Comparison of ENCODE assay signal across 11 cellular contexts in the genomic region with DNA sequence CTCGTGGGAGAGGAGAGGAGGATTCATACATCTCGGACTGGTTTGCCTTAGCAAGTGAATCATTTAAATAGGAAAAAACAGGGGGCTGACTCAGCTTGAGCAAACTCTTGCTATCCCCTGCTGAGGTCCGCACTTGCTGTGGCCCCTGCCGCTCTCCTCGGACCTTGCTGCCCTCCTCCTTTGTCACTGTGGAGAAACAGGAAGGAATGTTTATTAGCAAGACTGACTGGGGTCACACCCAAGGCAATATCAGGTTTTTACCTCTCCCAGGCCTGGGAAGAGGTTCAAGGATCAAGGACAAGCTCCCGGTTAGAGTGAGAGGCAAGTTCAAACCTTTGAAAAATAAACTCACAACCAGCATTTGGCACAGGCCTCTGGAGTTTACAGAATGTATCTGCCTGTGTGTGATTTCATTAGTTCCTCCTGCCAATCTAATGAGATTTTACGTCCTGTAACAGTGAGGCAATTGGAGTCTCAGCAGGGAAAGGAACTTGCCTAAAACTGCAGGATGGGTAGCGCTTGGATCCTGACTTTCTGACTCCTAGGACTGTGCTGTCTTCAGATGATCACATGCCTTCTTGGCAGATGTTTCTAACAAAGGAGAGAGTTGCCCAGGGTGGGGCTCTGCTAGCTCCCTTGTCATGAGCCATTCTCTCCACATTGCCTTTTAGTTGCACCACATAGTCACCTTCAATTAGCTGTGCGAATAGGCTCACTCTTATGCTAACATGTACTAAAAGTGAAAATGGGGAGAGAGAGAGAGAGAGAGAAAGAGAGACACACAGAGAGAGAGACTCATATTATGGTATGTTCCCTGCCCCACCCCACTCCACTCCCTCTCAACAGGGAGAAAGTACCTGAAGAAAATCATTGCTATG.
A peak's percentile ranks its signal among the peaks of the same experiment; 100 is the strongest.
DNase-seq lines count a peak whose midpoint lies in the region; ATAC-seq and TF ChIP-seq lines count a peak whose summit lies in the region.
"Had no signal": no experiment of that assay in that cellular context is flagged by ENCODE, and none has a peak within 500 bp of the region (broad histone marks: within the 10 kb centered on the region; RNA-seq: fewer than 3 reads in every experiment).

No MANE protein-coding gene starts in this region.

- no peaks in the 10 kb centered on the region for H3K4me1 Mint-ChIP-seq in activated T-cell treated with anti-CD3 and anti-CD28 coated beads, Interleukin-2, amount 50 U/mL, for 24 hours (ENCODE audit: low read depth)

- H3K79me2 ChIP-seq in HCT116 (ENCODE audit: insufficient read depth, low read length), result no peaks in the 10 kb centered on the region

- TF ChIP-seq CTCF in HCT116 (IDR thresholded peaks at IDR 0.05 in 2 of 3, conservative IDR thresholded peaks at IDR 0.05 in 1 of 3; ENCODE audit: borderline replicate concordance in 1 of 3, insufficient read depth in 1 of 3, low read depth in 2 of 3, low read length in 2 of 3) (no peak), WI38 (IDR thresholded peaks at IDR 0.05; ENCODE audit: low read depth, low read length) (no peak)

- intact Hi-C loops in HCT116 (cut with micrococcal nuclease), result loop anchor here (2.0 to 5.0 kb wide), 4 partner anchors 15 to 303 kb away; a partner anchor contains a TSS

- H3K4me3 Mint-ChIP-seq in activated T-cell treated with anti-CD3 and anti-CD28 coated beads, Interleukin-2, amount 50 U/mL, for 24 hours, result no peak overlapping the region
- H3K4me3 Mint-ChIP-seq: activated T-cell treated with anti-CD3 and anti-CD28 coated beads, Interleukin-2, amount 50 U/mL, for 72 hours had no signal

- DNase-seq in HCT116 (ENCODE audit: low read depth, low spot score) (no peak), pulmonary artery endothelial cell (ENCODE audit: low read depth, low spot score) (peak; percentile 78), DMS53 treated with DMSO at 0.1 percent for 48 hours (lab: John Stamatoyannopoulos, UW; ENCODE audit: unreplicated experiment) (no peak), MV-4-11 (lab: John Stamatoyannopoulos, UW) (no peak)
- no peak for DNase-seq in activated T-cell treated with anti-CD3 and anti-CD28 coated beads, Interleukin-2, amount 50 U/mL, for 24 hours
- DNase-seq: activated T-cell treated with anti-CD3 and anti-CD28 coated beads, Interleukin-2, amount 50 U/mL, for 72 hours; glutamatergic neuron; NCI-H1436 treated with DMSO at 0.1 percent for 48 hours had no signal

- no peak overlapping the region for H3K4me2 ChIP-seq in HCT116 (ENCODE audit: low read length)

- no peak for TF ChIP-seq POLR2A in HCT116 (IDR thresholded peaks at IDR 0.05; ENCODE audit: borderline replicate concordance, extremely low read depth, insufficient read depth, insufficient read length)

- H3K27me3 ChIP-seq in HCT116 (ENCODE audit: insufficient read depth, low read length) (no peaks in the 10 kb centered on the region), iPS-20b (ENCODE audit: insufficient read depth, low read length) (no peaks in the 10 kb centered on the region)

- RAD21 ChIA-PET in HCT116 (lab: Charles Lee; ENCODE audit: low non-redundant PET in 1 of 2, low total read pairs in 2 of 2, uncharacterized antibody in 2 of 2, unreplicated experiment in 2 of 2), result no interaction called here

- no peaks in the 10 kb centered on the region for H3K9me3 ChIP-seq in HCT116 (ENCODE audit: control insufficient read depth in 1 of 2, insufficient read depth in 1 of 2, low read depth in 1 of 2, low read length in 2 of 2)
- no peaks in the 10 kb centered on the region; the same call in 1 of the 2 replicates for H3K9me3 ChIP-seq in iPS-20b (ENCODE audit: insufficient read depth, low read depth, low read length)

- no peaks in the 10 kb centered on the region for H3K9me3 Mint-ChIP-seq in activated T-cell treated with anti-CD3 and anti-CD28 coated beads, Interleukin-2, amount 50 U/mL, for 24 hours
- H3K9me3 Mint-ChIP-seq: activated T-cell treated with anti-CD3 and anti-CD28 coated beads, Interleukin-2, amount 50 U/mL, for 72 hours had no signal

- no peak for ATAC-seq in HCT116
- no peak for ATAC-seq in GM18870 (IDR thresholded peaks at IDR 0.05; ENCODE audit: unreplicated experiment)

- CTCF ChIA-PET in HCT116 (lab: Charles Lee), result interaction anchor here (0.6 to 1.2 kb wide), 6 partner anchors 8 to 304 kb away, joined by 3 to 4 read pairs (median 3); a partner anchor contains a TSS

- no peak for TF ChIP-seq RAD21 in HCT116 (IDR thresholded peaks at IDR 0.05; ENCODE audit: low read depth)

- no peaks in the 10 kb centered on the region for H3K9me2 ChIP-seq in HCT116 (ENCODE audit: insufficient read depth)

- BruUV-seq in HCT116 (replicated peaks; lab: Mats Ljungman, UMichigan), result no TSS peak

- no peak overlapping the region for H2AFZ ChIP-seq in HCT116 (ENCODE audit: low read depth, low read length, poor library complexity, severe bottlenecking)

- H3K27ac Mint-ChIP-seq in activated T-cell treated with anti-CD3 and anti-CD28 coated beads, Interleukin-2, amount 50 U/mL, for 24 hours, result no peak overlapping the region
- H3K27ac Mint-ChIP-seq: activated T-cell treated with anti-CD3 and anti-CD28 coated beads, Interleukin-2, amount 50 U/mL, for 72 hours had no signal

- POLR2A ChIA-PET in HCT116 (lab: Charles Lee), result interaction anchor here (1.0 kb wide), 1 partner anchor 109 kb away, joined by 3 read pairs; a partner anchor contains a TSS

- H3K4me3 ChIP-seq in HCT116 (replicated peaks in 1 of 2; ENCODE audit: low read depth in 1 of 2, low read length in 2 of 2), result no peak overlapping the region
- 0 out of 2 replicates have a peak overlapping the region, but pooled peaks have one; percentile 4 for H3K4me3 ChIP-seq in WI38 (ENCODE audit: low read depth, low read length)
- H3K4me3 ChIP-seq in iPS-20b (ENCODE audit: low read length), result peak overlapping the region; percentile 6; the same call in 1 of the 2 replicates

- no peaks in the 10 kb centered on the region for H3K36me3 Mint-ChIP-seq in activated T-cell treated with anti-CD3 and anti-CD28 coated beads, Interleukin-2, amount 50 U/mL, for 24 hours (ENCODE audit: low read depth)

- peaks cover 0 to 4% of the 10 kb centered on the region in 2 experiments; a peak in 1 of 4 replicates for H3K4me1 ChIP-seq in HCT116 (ENCODE audit: control insufficient read depth in 1 of 2, insufficient read depth in 2 of 2, low read length in 2 of 2)
- peaks cover 20% of the 10 kb centered on the region for H3K4me1 ChIP-seq in iPS-20b (ENCODE audit: insufficient read depth, low read length)

- no peak overlapping the region for H3K27ac ChIP-seq in HCT116 (ENCODE audit: low read depth, low read length)
- H3K27ac ChIP-seq in iPS-20b (ENCODE audit: low read length), result no peak overlapping the region

- H3K36me3 ChIP-seq in HCT116 (ENCODE audit: control insufficient read depth in 1 of 2, insufficient read depth in 2 of 2, low read length in 2 of 2) (no peaks in the 10 kb centered on the region), iPS-20b (ENCODE audit: insufficient read depth, low read depth, low read length) (no peaks in the 10 kb centered on the region)

- no peaks in the 10 kb centered on the region for H4K20me1 ChIP-seq in HCT116 (ENCODE audit: insufficient read depth)

- H3K9ac ChIP-seq in HCT116 (ENCODE audit: low read length) (no peak overlapping the region), iPS-20b (ENCODE audit: low read depth, low read length) (peak overlapping the region; percentile 44; the same call in 1 of the 2 replicates)

- peaks cover 30% of the 10 kb centered on the region for H3K27me3 Mint-ChIP-seq in activated T-cell treated with anti-CD3 and anti-CD28 coated beads, Interleukin-2, amount 50 U/mL, for 24 hours

TF ChIP-seq in HCT116, 20 proteins besides CTCF, POLR2A, EP300 and RAD21:
- TF ChIP-seq, protein P1, sequence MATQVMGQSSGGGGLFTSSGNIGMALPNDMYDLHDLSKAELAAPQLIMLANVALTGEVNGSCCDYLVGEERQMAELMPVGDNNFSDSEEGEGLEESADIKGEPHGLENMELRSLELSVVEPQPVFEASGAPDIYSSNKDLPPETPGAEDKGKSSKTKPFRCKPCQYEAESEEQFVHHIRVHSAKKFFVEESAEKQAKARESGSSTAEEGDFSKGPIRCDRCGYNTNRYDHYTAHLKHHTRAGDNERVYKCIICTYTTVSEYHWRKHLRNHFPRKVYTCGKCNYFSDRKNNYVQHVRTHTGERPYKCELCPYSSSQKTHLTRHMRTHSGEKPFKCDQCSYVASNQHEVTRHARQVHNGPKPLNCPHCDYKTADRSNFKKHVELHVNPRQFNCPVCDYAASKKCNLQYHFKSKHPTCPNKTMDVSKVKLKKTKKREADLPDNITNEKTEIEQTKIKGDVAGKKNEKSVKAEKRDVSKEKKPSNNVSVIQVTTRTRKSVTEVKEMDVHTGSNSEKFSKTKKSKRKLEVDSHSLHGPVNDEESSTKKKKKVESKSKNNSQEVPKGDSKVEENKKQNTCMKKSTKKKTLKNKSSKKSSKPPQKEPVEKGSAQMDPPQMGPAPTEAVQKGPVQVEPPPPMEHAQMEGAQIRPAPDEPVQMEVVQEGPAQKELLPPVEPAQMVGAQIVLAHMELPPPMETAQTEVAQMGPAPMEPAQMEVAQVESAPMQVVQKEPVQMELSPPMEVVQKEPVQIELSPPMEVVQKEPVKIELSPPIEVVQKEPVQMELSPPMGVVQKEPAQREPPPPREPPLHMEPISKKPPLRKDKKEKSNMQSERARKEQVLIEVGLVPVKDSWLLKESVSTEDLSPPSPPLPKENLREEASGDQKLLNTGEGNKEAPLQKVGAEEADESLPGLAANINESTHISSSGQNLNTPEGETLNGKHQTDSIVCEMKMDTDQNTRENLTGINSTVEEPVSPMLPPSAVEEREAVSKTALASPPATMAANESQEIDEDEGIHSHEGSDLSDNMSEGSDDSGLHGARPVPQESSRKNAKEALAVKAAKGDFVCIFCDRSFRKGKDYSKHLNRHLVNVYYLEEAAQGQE (IDR thresholded peaks at IDR 0.05; ENCODE audit: low read depth), result no peak
- TF ChIP-seq FOSL1 (IDR thresholded peaks at IDR 0.05; ENCODE audit: low read depth) (no peak), TCF7L2 (IDR thresholded peaks at IDR 0.05; ENCODE audit: borderline replicate concordance, extremely low read depth, insufficient read depth, insufficient read length) (peak; percentile 36)

Comparison
In these comparisons a context has a peak if more than half of its experiments do, and no peak if none do; other contexts are left out.
1. H3K4me3 ChIP-seq: peak in WI38 (single experiment) and iPS-20b (single experiment); none in HCT116 (0 of 2).